In the genomic region with DNA sequence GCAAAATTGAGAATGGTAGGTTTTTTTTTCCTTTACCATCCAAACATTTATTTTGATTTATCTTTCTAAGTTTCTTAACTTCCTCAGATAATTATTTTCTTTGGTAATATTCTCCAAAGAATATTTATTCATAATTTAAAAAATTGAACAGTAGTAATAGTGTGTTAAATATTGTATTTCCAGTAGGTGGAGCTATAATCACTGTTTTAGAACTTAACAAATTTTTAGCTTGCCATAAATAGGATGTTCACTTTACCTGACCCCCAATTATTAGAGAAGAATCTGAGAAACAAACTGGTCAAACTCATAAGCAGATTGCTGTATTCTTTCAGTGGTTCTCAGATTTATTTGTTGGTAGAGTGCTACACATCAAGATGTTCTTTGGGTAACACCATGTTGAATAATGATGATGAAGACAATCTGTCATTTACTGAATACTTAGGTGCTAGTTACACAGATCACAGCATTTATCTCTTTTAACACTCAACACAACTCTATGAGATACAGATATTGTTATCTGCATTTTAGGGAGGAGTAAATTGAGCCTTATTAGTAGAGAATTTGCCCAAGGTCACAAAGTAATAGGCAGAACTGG, we compare ENCODE assay signal across 10 cellular contexts.
DNase-seq lines count a peak whose midpoint lies in the region; ATAC-seq, FAIRE-seq and TF ChIP-seq lines count a peak whose summit lies in the region.
"Had no signal": no experiment of that assay in that cellular context is flagged by ENCODE, and none has a peak within 500 bp of the region (broad histone marks: within the 10 kb centered on the region; RNA-seq: fewer than 3 reads in every experiment).

No MANE protein-coding gene starts in this region.

- DNase-seq in AG09319 (ENCODE audit: extremely low read depth, low read depth) (no peak), GM12892 (ENCODE audit: insufficient read length) (no peak), T-helper 17 cell (no peak), iris pigment epithelial cell (ENCODE audit: low read depth) (peak; percentile 14), hepatic stellate cell (ENCODE audit: low spot score) (no peak), MG63 (no peak), kidney glomerular epithelial cell (lab: John Stamatoyannopoulos, UW) (no peak)
- DNase-seq: occipital lobe had no signal

- no peaks in the 10 kb centered on the region for H3K36me3 ChIP-seq in MG63

- TF ChIP-seq POLR2A in GM12892 (IDR thresholded peaks at IDR 0.05; ENCODE audit: low read depth, low read length) = no peak

- no peaks in the 10 kb centered on the region for H3K27me3 Mint-ChIP-seq in T-helper 17 cell

- H3K4me1 Mint-ChIP-seq in T-helper 17 cell = peaks cover 46% of the 10 kb centered on the region

- H3K4me3 ChIP-seq in MG63 = no peak overlapping the region

- H3K9me3 ChIP-seq in T-helper 17 cell (ENCODE audit: control insufficient read depth, low read length, poor library complexity, severe bottlenecking) = no peaks in the 10 kb centered on the region
- H3K9me3 ChIP-seq in MG63 = no peaks in the 10 kb centered on the region

- peaks cover 2% of the 10 kb centered on the region for H3K27me3 ChIP-seq in MG63

- ATAC-seq in T-helper 17 cell (no peak), HG03039 (IDR thresholded peaks at IDR 0.05; ENCODE audit: unreplicated experiment) (no peak)

- peaks cover 10% of the 10 kb centered on the region for H3K36me3 Mint-ChIP-seq in T-helper 17 cell (ENCODE audit: low read depth)

- H3K4me3 Mint-ChIP-seq in T-helper 17 cell = no peak overlapping the region

- TF ChIP-seq CTCF in AG09319 (IDR thresholded peaks at IDR 0.05; ENCODE audit: low read depth, low read length) = peak; percentile 44

- H3K27ac Mint-ChIP-seq in T-helper 17 cell = peak overlapping the region; percentile 85

- FAIRE-seq in GM12892 (lab: Jason Lieb, UNC) = peak; percentile 44
- FAIRE-seq: H1 had no signal
